ENCODE assay signal across 8 cellular contexts in the genomic region with DNA sequence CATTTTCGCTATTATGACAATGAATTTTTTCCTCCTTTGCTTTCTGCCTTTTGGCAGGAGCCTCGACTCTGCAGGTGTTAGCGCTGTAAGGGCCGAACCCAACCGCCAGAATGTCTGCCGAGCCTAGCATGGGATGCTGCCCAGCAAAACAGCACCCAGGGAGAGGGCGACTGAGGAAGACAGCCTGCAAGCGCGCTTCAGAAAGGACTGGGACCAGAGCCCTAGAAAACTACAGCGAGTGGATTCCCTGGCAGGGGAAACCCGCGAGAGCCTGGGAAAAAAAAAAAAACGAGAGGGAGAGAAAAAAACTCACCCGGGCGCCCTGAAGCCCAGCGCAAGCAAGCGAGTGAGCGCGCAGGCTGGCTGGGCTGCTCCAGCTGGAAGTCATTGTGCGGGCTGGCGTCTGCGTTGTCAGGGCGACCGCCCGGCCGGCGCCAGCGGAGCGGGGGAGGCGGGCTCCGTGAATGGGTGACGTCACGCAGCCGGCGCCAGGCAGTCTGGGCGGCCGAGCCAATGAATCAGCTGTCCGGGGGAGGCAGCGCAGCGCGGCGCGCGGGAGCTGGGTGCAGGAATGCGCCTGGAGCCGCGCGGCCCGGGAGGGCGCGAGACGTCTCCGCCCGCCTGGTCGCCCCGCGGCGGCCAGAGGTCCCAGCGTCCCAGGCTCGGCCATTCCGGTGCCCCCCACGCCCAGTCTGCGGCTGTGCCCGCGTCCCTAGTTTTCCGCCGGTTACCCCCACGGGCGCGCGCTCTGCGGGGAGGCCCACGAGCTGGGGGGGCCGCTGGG. TPM values are rescaled to one million over a fixed set of nuclear protein-coding genes. Genes with fewer than 3 reads are reported as not detected.
A peak's percentile ranks its signal among the peaks of the same experiment; 100 is the strongest.
DNase-seq lines count a peak whose midpoint lies in the region; FAIRE-seq and TF ChIP-seq lines count a peak whose summit lies in the region.

No MANE protein-coding gene starts in this region.

- FAIRE-seq in urothelium cell line (lab: Jason Lieb, UNC), result peak; percentile 55

- no peaks in the 10 kb centered on the region for H3K79me2 ChIP-seq in parathyroid adenoma

- H3K9me3 ChIP-seq in left ventricle myocardium inferior (replicated peaks) (no peaks in the 10 kb centered on the region), parathyroid adenoma (ENCODE audit: control insufficient read depth, low read length) (no peaks in the 10 kb centered on the region)

- DNase-seq in EL, result peak; percentile 96
- peak; percentile 94 for DNase-seq in H4 (ENCODE audit: low spot score)
- DNase-seq in LHCN-M2 (ENCODE audit: low read depth), result peak; percentile 92
- peak; percentile 88 for DNase-seq in RWPE1 (ENCODE audit: low spot score)
- peak; percentile 95 for DNase-seq in left ventricle myocardium inferior
- DNase-seq in urothelium cell line (ENCODE audit: low spot score), result peak; percentile 92

- peaks cover 19% of the 10 kb centered on the region for H3K4me1 ChIP-seq in left ventricle myocardium inferior
- peaks cover 3% of the 10 kb centered on the region for H3K4me1 ChIP-seq in parathyroid adenoma

- intact Hi-C loops in left ventricle myocardium inferior (cut with micrococcal nuclease), result no loop called here

- H3K27ac ChIP-seq in RWPE1, result 0 out of 2 replicates have a peak overlapping the region, but pooled peaks have one; percentile 15
- H3K27ac ChIP-seq in angular gyrus (ENCODE audit: low read depth, low read length), result peak overlapping the region; percentile 70
- peak overlapping the region; percentile 93 for H3K27ac ChIP-seq in left ventricle myocardium inferior (replicated peaks)
- peak overlapping the region; percentile 46 for H3K27ac ChIP-seq in parathyroid adenoma

- CTCF ChIA-PET in RWPE1 (lab: Yijun Ruan, JAX), result interaction anchor here (0.6 to 0.8 kb wide), 3 partner anchors 275 to 780 kb away, joined by 4 read pairs; no protein-coding TSS in a partner anchor

- H3K9ac ChIP-seq in parathyroid adenoma, result no peak overlapping the region

- TF ChIP-seq CTCF in RWPE1 (conservative IDR thresholded peaks at IDR 0.05; ENCODE audit: low read depth) (no peak), left ventricle myocardium inferior (IDR thresholded peaks at IDR 0.05; ENCODE audit: borderline replicate concordance) (no peak), parathyroid adenoma (IDR thresholded peaks at IDR 0.05) (no peak)

- H2AFZ ChIP-seq in parathyroid adenoma, result peak overlapping the region; percentile 92

- H3K27me3 ChIP-seq in left ventricle myocardium inferior (ENCODE audit: low read depth), result no peaks in the 10 kb centered on the region
- no peaks in the 10 kb centered on the region for H3K27me3 ChIP-seq in parathyroid adenoma (ENCODE audit: control insufficient read depth, insufficient read depth, low read length)

- peak overlapping the region; percentile 78 for H3K4me2 ChIP-seq in parathyroid adenoma (ENCODE audit: low read length)

- peak overlapping the region; percentile 71 for H3K4me3 ChIP-seq in left ventricle myocardium inferior
- peak overlapping the region; percentile 63 for H3K4me3 ChIP-seq in parathyroid adenoma (ENCODE audit: low read depth, low read length)

- H3K36me3 ChIP-seq in left ventricle myocardium inferior (no peaks in the 10 kb centered on the region), parathyroid adenoma (ENCODE audit: control insufficient read depth, insufficient read depth, low read length) (no peaks in the 10 kb centered on the region)

- POLR2A ChIA-PET in RWPE1 (lab: Yijun Ruan, JAX; ENCODE audit: low non-redundant PET), result no interaction called here

RNA-seq across cellular contexts. Expression of a gene that starts 32.6 kb away (rescaled TPM):
- total RNA-seq in H4 (2014; rRNA removed; shearing (Covaris generic)), result 4.3 and 5.5 TPM in 2 replicates
- total RNA-seq in LHCN-M2 (2014; rRNA removed) (not detected in 2 replicates), left ventricle myocardium inferior (3.0 TPM)
- not detected for polyA plus RNA-seq in LHCN-M2 (2012)

Comparison
In these comparisons a context has a peak if more than half of its experiments do, and no peak if none do; other contexts are left out.
1. Peak in every context shown above with its lines: DNase-seq, H3K4me3 ChIP-seq and H3K27ac ChIP-seq.
2. H3K27ac ChIP-seq: peak in every context shown above with its lines; median percentile 93 in left ventricle myocardium inferior; 70 in angular gyrus; 46 in parathyroid adenoma; 15 in RWPE1.